In genomic region chr5:32330126-32330971, GRCh38 we compare ENCODE assay signal across 1 cellular context.
TF ChIP-seq lines count a peak whose summit lies in the region.

No MANE protein-coding gene starts in this region.

TF ChIP-seq in H1, 55 proteins besides CTCF, POLR2A, EP300 and RAD21 (continued from another document):
- TF ChIP-seq BRCA1 (IDR thresholded peaks at IDR 0.05; ENCODE audit: low read depth, low read length) (no peak), FOSL1 (IDR thresholded peaks at IDR 0.05; ENCODE audit: insufficient read depth, low read depth, low read length) (no peak), CHD7 (IDR thresholded peaks at IDR 0.05; ENCODE audit: insufficient replicate concordance, low read length) (no peak), ATF3 (IDR thresholded peaks at IDR 0.05; ENCODE audit: insufficient read depth, low read depth, low read length) (no peak), SAP30 (IDR thresholded peaks at IDR 0.05; ENCODE audit: insufficient read depth, insufficient replicate concordance, low read length) (no peak), USF2 (IDR thresholded peaks at IDR 0.05; ENCODE audit: low read length) (no peak), HDAC6 (IDR thresholded peaks at IDR 0.05; ENCODE audit: low read depth, low read length) (no peak), TAF1 (IDR thresholded peaks at IDR 0.05; ENCODE audit: low read depth, low read length) (no peak), RXRA (IDR thresholded peaks at IDR 0.05; ENCODE audit: insufficient read depth, low read depth, low read length) (no peak), CREB1 (IDR thresholded peaks at IDR 0.05) (no peak), RNF2 (IDR thresholded peaks at IDR 0.05; ENCODE audit: borderline replicate concordance, low read depth, low read length, missing control alignments, poor library complexity, severe bottlenecking) (no peak), TBP (IDR thresholded peaks at IDR 0.05; ENCODE audit: low read depth, low read length) (no peak), SP1 (IDR thresholded peaks at IDR 0.05; ENCODE audit: low read depth, low read length) (no peak), NANOG (IDR thresholded peaks at IDR 0.05; ENCODE audit: insufficient read depth, low read depth, low read length, poor library complexity, severe bottlenecking) (no peak), PHF8 (conservative IDR thresholded peaks at IDR 0.05; ENCODE audit: low read depth, low read length) (no peak)
- TF ChIP-seq, protein P1, sequence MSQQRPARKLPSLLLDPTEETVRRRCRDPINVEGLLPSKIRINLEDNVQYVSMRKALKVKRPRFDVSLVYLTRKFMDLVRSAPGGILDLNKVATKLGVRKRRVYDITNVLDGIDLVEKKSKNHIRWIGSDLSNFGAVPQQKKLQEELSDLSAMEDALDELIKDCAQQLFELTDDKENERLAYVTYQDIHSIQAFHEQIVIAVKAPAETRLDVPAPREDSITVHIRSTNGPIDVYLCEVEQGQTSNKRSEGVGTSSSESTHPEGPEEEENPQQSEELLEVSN (IDR thresholded peaks at IDR 0.05), result no peak
TF ChIP-seq in H1: peak in this region for 0.
